ENCODE assay signal across 11 cellular contexts in genomic region chr13:46804391-46804815, GRCh38. TPM values are rescaled to one million over a fixed set of nuclear protein-coding genes. Genes with fewer than 3 reads are reported as not detected.
DNase-seq lines count a peak whose midpoint lies in the region; ATAC-seq and TF ChIP-seq lines count a peak whose summit lies in the region.
"Had no signal": no experiment of that assay in that cellular context is flagged by ENCODE, and none has a peak within 500 bp of the region (broad histone marks: within the 10 kb centered on the region; RNA-seq: fewer than 3 reads in every experiment).

No MANE protein-coding gene starts in this region.

- H3K4me2 ChIP-seq in trophoblast cell (ENCODE audit: low read length) = no peak overlapping the region

- H3K79me2 ChIP-seq in trophoblast cell (ENCODE audit: control insufficient read depth, insufficient read depth, low read length, poor library complexity) = no peaks in the 10 kb centered on the region

- H3K4me3 ChIP-seq in trophoblast cell (ENCODE audit: low read depth, low read length) = no peak overlapping the region

- no peak overlapping the region for H3K9ac ChIP-seq in trophoblast cell (ENCODE audit: low read length)

- H3K4ac ChIP-seq in trophoblast cell (ENCODE audit: low read depth, low read length) = no peak overlapping the region

- H3K18ac ChIP-seq in trophoblast cell (ENCODE audit: low read length) = no peak overlapping the region

- no peaks in the 10 kb centered on the region for H3K36me3 ChIP-seq in trophoblast cell (ENCODE audit: control insufficient read depth in 1 of 2, insufficient read depth in 2 of 2, low read length in 2 of 2)

- no peak overlapping the region for H4K12ac ChIP-seq in trophoblast cell (ENCODE audit: low read depth, low read length)

- H3K4me3 Mint-ChIP-seq in natural killer cell = no peak overlapping the region
- H3K4me3 Mint-ChIP-seq: activated T-cell treated with anti-CD3 and anti-CD28 coated beads, Interleukin-2, amount 50 U/mL, for 4 hours; naive thymus-derived CD8-positive, alpha-beta T cell had no signal

- H3K27me3 Mint-ChIP-seq in natural killer cell (ENCODE audit: low read depth in 2 of 2) = peaks cover 8 to 13% of the 10 kb centered on the region in 2 donors

- H3K27ac ChIP-seq in trophoblast cell (ENCODE audit: low read depth, low read length) = no peak overlapping the region
- H3K27ac ChIP-seq in caudate nucleus (ENCODE audit: low read depth, low read length) = no peak overlapping the region

- no peaks in the 10 kb centered on the region for H3K4me1 Mint-ChIP-seq in natural killer cell

- DNase-seq in ELF-1 (ENCODE audit: low read depth, low spot score) (peak; percentile 7), NCI-H460 (ENCODE audit: extremely low read depth, low read depth) (peak; percentile 4), dedifferentiated amniotic fluid mesenchymal stem cell (ENCODE audit: extremely low spot score) (peak; percentile 67), trophoblast cell (peak; percentile 86 to 93), caudate nucleus (lab: John Stamatoyannopoulos, UW) (no peak), natural killer cell (no peak), NCI-H1436 (lab: John Stamatoyannopoulos, UW) (no peak)
- DNase-seq: activated T-cell treated with anti-CD3 and anti-CD28 coated beads, Interleukin-2, amount 50 U/mL, for 4 hours; DMS53; naive thymus-derived CD8-positive, alpha-beta T cell had no signal

- peaks cover 0 to 4% of the 10 kb centered on the region in 2 experiments for H3K4me1 ChIP-seq in trophoblast cell (ENCODE audit: control insufficient read depth in 1 of 2, insufficient read depth in 2 of 2, low read length in 2 of 2)

- no CpG with 5 or more reads among the region's 3 CpGs for WGBS in trophoblast cell (ENCODE audit: extremely low coverage, insufficient coverage, insufficient read length)

- intact Hi-C loops in natural killer cell (cut with micrococcal nuclease) = no loop called here

- H2BK120ac ChIP-seq in trophoblast cell (ENCODE audit: insufficient read depth, low read length, poor library complexity) = no peak overlapping the region

- no peak overlapping the region for H4K8ac ChIP-seq in trophoblast cell (ENCODE audit: low read depth, low read length)

- TF ChIP-seq CTCF in natural killer cell (IDR thresholded peaks at IDR 0.05) = no peak

- no peaks in the 10 kb centered on the region for H3K79me1 ChIP-seq in trophoblast cell (ENCODE audit: low read length)

- H3K27me3 ChIP-seq in trophoblast cell (ENCODE audit: insufficient read depth, low read length) = no peaks in the 10 kb centered on the region

- H2AK5ac ChIP-seq in trophoblast cell (ENCODE audit: low read length) = no peak overlapping the region

- ATAC-seq in natural killer cell (no peak), HG02870 (IDR thresholded peaks at IDR 0.05; ENCODE audit: unreplicated experiment) (no peak)
- ATAC-seq: naive thymus-derived CD8-positive, alpha-beta T cell had no signal

- H3K9me3 ChIP-seq in trophoblast cell (ENCODE audit: insufficient read depth, low read depth, low read length) = peaks cover 2% of the 10 kb centered on the region

- H3K9me3 Mint-ChIP-seq in natural killer cell = no peaks in the 10 kb centered on the region
- H3K9me3 Mint-ChIP-seq: activated T-cell treated with anti-CD3 and anti-CD28 coated beads, Interleukin-2, amount 50 U/mL, for 4 hours; naive thymus-derived CD8-positive, alpha-beta T cell had no signal

- no peak overlapping the region for H3K14ac ChIP-seq in trophoblast cell (ENCODE audit: low read length)

- H2BK5ac ChIP-seq in trophoblast cell (ENCODE audit: low read depth, low read length, poor library complexity) = no peak overlapping the region

- no peak overlapping the region for H4K91ac ChIP-seq in trophoblast cell (ENCODE audit: low read depth, low read length)

- H2BK12ac ChIP-seq in trophoblast cell (ENCODE audit: low read length) = no peak overlapping the region

- no peak overlapping the region for H2AFZ ChIP-seq in trophoblast cell (ENCODE audit: insufficient read depth, low read length, poor library complexity)

- no peak overlapping the region for H3K27ac Mint-ChIP-seq in natural killer cell

- H3K23ac ChIP-seq in trophoblast cell (ENCODE audit: low read length) = no peak overlapping the region

- H3K36me3 Mint-ChIP-seq in natural killer cell = no peaks in the 10 kb centered on the region
- H3K36me3 Mint-ChIP-seq: naive thymus-derived CD8-positive, alpha-beta T cell had no signal

RNA-seq across cellular contexts. Expression of gene ESD, which starts 7.4 kb away (rescaled TPM):
- total RNA-seq in NCI-H460 (2014; rRNA removed; shearing (Covaris generic)) = 128 and 138 TPM in 2 replicates
- 93.9 and 108 TPM in 2 replicates for polyA plus RNA-seq in NCI-H460 (2014; cell fraction: nucleus; rRNA removed)
- polyA plus RNA-seq in trophoblast cell (2013) = 51.7 and 53.0 TPM in 2 replicates
- total RNA-seq in natural killer cell = 10 to 100 TPM; 12.9 to 18.5 (median 14.3) TPM

Comparison
In these comparisons a context has a peak if more than half of its experiments do, and no peak if none do; other contexts are left out.
1. DNase-seq: peak in ELF-1 (single experiment), NCI-H460 (single experiment), dedifferentiated amniotic fluid mesenchymal stem cell (single experiment) and trophoblast cell (2 of 2); none in caudate nucleus (0 of 61), natural killer cell (single experiment) and NCI-H1436 (single experiment).